In the genomic region with DNA sequence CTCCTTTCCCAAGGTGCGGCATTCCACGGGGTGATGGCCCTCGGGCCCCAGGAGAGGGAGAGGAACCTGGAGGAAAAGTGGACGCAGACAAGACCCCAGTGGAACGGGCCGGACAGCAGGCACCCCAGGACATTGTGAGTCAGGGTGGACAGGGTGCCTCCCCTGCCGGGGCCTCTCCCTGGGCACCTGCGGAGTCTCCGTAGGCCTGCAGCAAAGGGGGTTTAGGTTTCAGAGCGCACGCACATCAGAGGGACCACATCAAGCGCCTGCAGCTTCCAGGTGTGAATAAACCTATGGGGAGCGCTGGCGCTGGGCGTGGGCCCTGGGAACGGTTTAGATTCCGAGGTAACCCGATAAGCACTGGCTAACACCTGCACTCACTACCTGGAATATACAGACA, we compare ENCODE assay signal across 31 cellular contexts. TPM values are rescaled to one million over a fixed set of nuclear protein-coding genes. Genes with fewer than 3 reads are reported as not detected.
"Had no signal": no experiment of that assay in that cellular context is flagged by ENCODE, and none has a peak within 500 bp of the region (broad histone marks: within the 10 kb centered on the region; RNA-seq: fewer than 3 reads in every experiment).

No MANE protein-coding gene starts in this region.

- H3K4me1 Mint-ChIP-seq: activated CD4-positive, alpha-beta T cell treated with anti-CD3 and anti-CD28 coated beads, Interleukin-2, amount 10 ng/mL, durations not matched to agents 7 days and 5 days; activated naive CD4-positive, alpha-beta T cell treated with anti-CD3 and anti-CD28 coated beads, Interleukin-2, amount 10 ng/mL, durations not matched to agents 7 days and 5 days; activated naive CD8-positive, alpha-beta T cell treated with anti-CD3 and anti-CD28 coated beads, Interleukin-2, amount 10 ng/mL, durations not matched to agents 7 days and 5 days had no signal

- H3K36me3 Mint-ChIP-seq: activated CD4-positive, alpha-beta memory T cell treated with anti-CD3 and anti-CD28 coated beads for 36 hours; activated naive CD4-positive, alpha-beta T cell treated with anti-CD3 and anti-CD28 coated beads, Interleukin-2, amount 10 ng/mL, durations not matched to agents 7 days and 5 days; activated naive CD8-positive, alpha-beta T cell treated with anti-CD3 and anti-CD28 coated beads, Interleukin-2, amount 10 ng/mL, durations not matched to agents 7 days and 5 days had no signal

- H3K27ac Mint-ChIP-seq: activated CD4-positive, alpha-beta memory T cell treated with anti-CD3 and anti-CD28 coated beads for 36 hours; activated CD4-positive, alpha-beta T cell treated with anti-CD3 and anti-CD28 coated beads, Interleukin-2, amount 10 ng/mL, durations not matched to agents 7 days and 5 days; activated naive CD4-positive, alpha-beta T cell treated with anti-CD3 and anti-CD28 coated beads, Interleukin-2, amount 10 ng/mL, durations not matched to agents 7 days and 5 days; activated naive CD8-positive, alpha-beta T cell treated with anti-CD3 and anti-CD28 coated beads, Interleukin-2, amount 10 ng/mL, durations not matched to agents 7 days and 5 days; activated T-cell treated with anti-CD3 and anti-CD28 coated beads, Interleukin-2, amount 50 U/mL, for 72 hours; activated T-helper 2 cell treated with anti-CD3 and anti-CD28 coated beads, Interferon-gamma antibody, Interleukin-2, Interleukin-4, amounts not matched to agents 10 μg/mL and 5 μg/mL and 100 μg/mL, durations not matched to agents 14 hours and 24 hours and 36 hours; T-helper 17 cell had no signal

- H3K9me3 ChIP-seq: adrenal gland, body of pancreas, MG63, Peyer's patch had no signal

- ATAC-seq: activated T-cell treated with anti-CD3 and anti-CD28 coated beads, Interleukin-2, amount 50 U/mL, for 72 hours; body of pancreas; T-helper 17 cell had no signal

- H3K9me3 Mint-ChIP-seq: activated CD4-positive, alpha-beta memory T cell treated with anti-CD3 and anti-CD28 coated beads for 36 hours; activated CD4-positive, alpha-beta T cell treated with anti-CD3 and anti-CD28 coated beads, Interleukin-2, amount 10 ng/mL, durations not matched to agents 7 days and 5 days; activated naive CD4-positive, alpha-beta T cell treated with anti-CD3 and anti-CD28 coated beads, Interleukin-2, amount 10 ng/mL, durations not matched to agents 7 days and 5 days; activated naive CD8-positive, alpha-beta T cell treated with anti-CD3 and anti-CD28 coated beads, Interleukin-2, amount 10 ng/mL, durations not matched to agents 7 days and 5 days; activated T-cell treated with anti-CD3 and anti-CD28 coated beads, Interleukin-2, amount 50 U/mL, for 72 hours; activated T-helper 2 cell treated with anti-CD3 and anti-CD28 coated beads, Interferon-gamma antibody, Interleukin-2, Interleukin-4, amounts not matched to agents 10 μg/mL and 5 μg/mL and 100 μg/mL, durations not matched to agents 14 hours and 24 hours and 36 hours had no signal

- H3K27me3 ChIP-seq: body of pancreas, Peyer's patch had no signal

- DNase-seq: activated CD4-positive, alpha-beta memory T cell treated with anti-CD3 and anti-CD28 coated beads for 36 hours; activated CD4-positive, alpha-beta T cell treated with anti-CD3 and anti-CD28 coated beads, Interleukin-2, amount 10 ng/mL, durations not matched to agents 7 days and 5 days; activated CD4-positive, CD25-positive, alpha-beta regulatory T cell; activated gamma-delta T cell treated with Interleukin-2 at 50 U/mL for 16 hours; activated naive CD4-positive, alpha-beta T cell treated with anti-CD3 and anti-CD28 coated beads, Interleukin-2, amount 10 ng/mL, durations not matched to agents 7 days and 5 days; activated naive CD8-positive, alpha-beta T cell treated with anti-CD3 and anti-CD28 coated beads, Interleukin-2, amount 10 ng/mL, durations not matched to agents 7 days and 5 days; activated T-cell treated with anti-CD3 and anti-CD28 coated beads, Interleukin-2, amount 50 U/mL, for 72 hours; adrenal gland; anterior cingulate cortex; body of pancreas; central memory CD4-positive, alpha-beta T cell; MG63; MV-4-11; NCI-H1092 treated with DMSO at 0.1 percent for 48 hours; NCI-H1436; NCI-H1694 treated with DMSO at 0.1 percent for 48 hours; NCI-H2029 treated with DMSO at 0.1 percent for 48 hours; NCI-H510A treated with DMSO at 0.1 percent for 48 hours; NCI-H69; NK-92 treated with Interleukin-12 subunit alpha and Interleukin-12 subunit beta, amount 100 ng/mL, for 24 hours; Peyer's patch; SHP77 treated with DMSO at 0.1 percent for 48 hours; T-helper 17 cell; T-helper 9 cell had no signal

- H3K36me3 ChIP-seq: adrenal gland, MG63, Peyer's patch had no signal

- H3K4me3 Mint-ChIP-seq: activated CD4-positive, alpha-beta memory T cell treated with anti-CD3 and anti-CD28 coated beads for 36 hours; activated CD4-positive, alpha-beta T cell treated with anti-CD3 and anti-CD28 coated beads, Interleukin-2, amount 10 ng/mL, durations not matched to agents 7 days and 5 days; activated naive CD4-positive, alpha-beta T cell treated with anti-CD3 and anti-CD28 coated beads, Interleukin-2, amount 10 ng/mL, durations not matched to agents 7 days and 5 days; activated naive CD8-positive, alpha-beta T cell treated with anti-CD3 and anti-CD28 coated beads, Interleukin-2, amount 10 ng/mL, durations not matched to agents 7 days and 5 days; activated T-cell treated with anti-CD3 and anti-CD28 coated beads, Interleukin-2, amount 50 U/mL, for 72 hours; T-helper 17 cell had no signal

- H3K27ac ChIP-seq: adrenal gland, body of pancreas, Peyer's patch, RWPE1, VCaP had no signal

- H3K4me1 ChIP-seq: adrenal gland, body of pancreas, Peyer's patch had no signal

- H3K4me3 ChIP-seq: adrenal gland, body of pancreas, MG63, Peyer's patch had no signal

RNA-seq across cellular contexts. Expression of gene FGF19, which starts 22.7 kb away (rescaled TPM):
- total RNA-seq: activated CD4-positive, alpha-beta memory T cell treated with anti-CD3 and anti-CD28 coated beads for 36 hours; activated CD4-positive, alpha-beta T cell treated with anti-CD3 and anti-CD28 coated beads, Interleukin-2, amount 10 ng/mL, durations not matched to agents 7 days and 5 days; activated CD8-positive, alpha-beta memory T cell treated with anti-CD3 and anti-CD28 coated beads for 36 hours; activated naive CD8-positive, alpha-beta T cell treated with anti-CD3 and anti-CD28 coated beads, Interleukin-2, amount 10 ng/mL, durations not matched to agents 7 days and 5 days; activated T-helper 2 cell treated with anti-CD3 and anti-CD28 coated beads, Interferon-gamma antibody, Interleukin-2, Interleukin-4, amounts not matched to agents 10 μg/mL and 5 μg/mL and 100 μg/mL, durations not matched to agents 14 hours and 24 hours and 36 hours; adrenal gland; body of pancreas; bronchial epithelial cell; chondrocyte; T-helper 17 cell had no signal
- polyA plus RNA-seq: adrenal gland had no signal

RNA-seq across cellular contexts. Expression of gene FGF4, which starts 48.7 kb away (rescaled TPM):
- total RNA-seq: activated CD4-positive, alpha-beta memory T cell treated with anti-CD3 and anti-CD28 coated beads for 36 hours; activated CD4-positive, alpha-beta T cell treated with anti-CD3 and anti-CD28 coated beads, Interleukin-2, amount 10 ng/mL, durations not matched to agents 7 days and 5 days; activated CD8-positive, alpha-beta memory T cell treated with anti-CD3 and anti-CD28 coated beads for 36 hours; activated naive CD8-positive, alpha-beta T cell treated with anti-CD3 and anti-CD28 coated beads, Interleukin-2, amount 10 ng/mL, durations not matched to agents 7 days and 5 days; activated T-cell treated with anti-CD3 and anti-CD28 coated beads, Interleukin-2, amount 50 U/mL, for 72 hours; activated T-helper 2 cell treated with anti-CD3 and anti-CD28 coated beads, Interferon-gamma antibody, Interleukin-2, Interleukin-4, amounts not matched to agents 10 μg/mL and 5 μg/mL and 100 μg/mL, durations not matched to agents 14 hours and 24 hours and 36 hours; adrenal gland; body of pancreas; bronchial epithelial cell; chondrocyte; Peyer's patch; SK-MEL-5; T-helper 17 cell had no signal
- polyA plus RNA-seq: adrenal gland had no signal
